Comparison of ENCODE assay signal across 16 cellular contexts in the genomic region with DNA sequence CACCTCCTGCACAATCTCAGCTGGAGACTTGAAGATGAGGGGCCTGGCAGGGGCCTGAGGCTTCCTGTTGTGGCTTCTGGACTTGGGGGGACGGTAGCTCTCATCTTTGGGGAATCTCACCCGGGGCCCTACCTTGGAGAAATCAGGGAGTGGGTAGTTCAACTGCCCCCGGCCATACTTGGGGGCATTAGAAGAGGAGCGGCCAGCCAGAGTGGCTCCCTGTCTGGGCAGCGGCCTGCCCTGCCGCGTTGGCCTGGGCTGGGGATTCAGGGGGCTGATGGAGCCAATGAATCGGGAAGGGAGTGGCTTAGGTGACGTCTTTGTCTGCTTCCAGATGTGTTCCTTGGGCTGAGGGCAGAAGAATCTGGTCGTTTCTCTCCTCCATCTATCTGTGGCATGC. TPM values are rescaled to one million over a fixed set of nuclear protein-coding genes. Genes with fewer than 3 reads are reported as not detected.
A peak's percentile ranks its signal among the peaks of the same experiment; 100 is the strongest.
DNase-seq lines count a peak whose midpoint lies in the region; ATAC-seq and TF ChIP-seq lines count a peak whose summit lies in the region.
"Had no signal": no experiment of that assay in that cellular context is flagged by ENCODE, and none has a peak within 500 bp of the region (broad histone marks: within the 10 kb centered on the region; RNA-seq: fewer than 3 reads in every experiment).

No MANE protein-coding gene starts in this region.

- TF ChIP-seq POLR2A in uterus (IDR thresholded peaks at IDR 0.05): no peak

- H3K9me3 ChIP-seq in uterus (no peaks in the 10 kb centered on the region), SK-N-SH (no peaks in the 10 kb centered on the region)

- WGBS in SK-N-SH (ENCODE audit: low lambda C conversion rate): 80% methylated on average over 2 of the region's 10 CpGs

- H3K4me1 Mint-ChIP-seq in activated CD4-positive, alpha-beta memory T cell treated with anti-CD3 and anti-CD28 coated beads for 36 hours (ENCODE audit: low read depth): peaks cover 84% of the 10 kb centered on the region
- H3K4me1 Mint-ChIP-seq in immature natural killer cell: peaks cover 93 to 95% of the 10 kb centered on the region in 2 donors

- TF ChIP-seq RAD21 in SK-N-SH (IDR thresholded peaks at IDR 0.05; ENCODE audit: low read length): no peak

- peak overlapping the region; percentile 50 to 52 for H3K27ac ChIP-seq in uterus
- no peak overlapping the region for H3K27ac ChIP-seq in SK-N-SH (ENCODE audit: low read depth in 2 of 2, low read length in 1 of 2)
- H3K27ac ChIP-seq: SK-N-MC had no signal

- intact Hi-C loops in activated CD4-positive, alpha-beta memory T cell treated with anti-CD3 and anti-CD28 coated beads for 36 hours (cut with micrococcal nuclease): no loop called here
- intact Hi-C loops in uterus (cut with DNase I; ENCODE audit: low total_unique reads): no loop called here

- no peaks in the 10 kb centered on the region for H3K9me3 Mint-ChIP-seq in activated CD4-positive, alpha-beta memory T cell treated with anti-CD3 and anti-CD28 coated beads for 36 hours
- H3K9me3 Mint-ChIP-seq in immature natural killer cell: no peaks in the 10 kb centered on the region

- no peak overlapping the region for H3K4me2 ChIP-seq in SK-N-SH

- H2AFZ ChIP-seq in SK-N-SH (ENCODE audit: low read depth): no peak overlapping the region

- no peak for ATAC-seq in HG02571 (IDR thresholded peaks at IDR 0.05; ENCODE audit: unreplicated experiment)
- no peak for ATAC-seq in GM19351 (IDR thresholded peaks at IDR 0.05; ENCODE audit: unreplicated experiment)

- H3K79me2 ChIP-seq in SK-N-SH (ENCODE audit: insufficient read depth): no peaks in the 10 kb centered on the region

- POLR2A ChIA-PET in activated CD4-positive, alpha-beta memory T cell treated with anti-CD3 and anti-CD28 coated beads for 36 hours (lab: Charles Lee): interaction anchor here (0.9 to 1.8 kb wide), 2 partner anchors 9 to 11 kb away, joined by 4 to 9 read pairs; no protein-coding TSS in a partner anchor
- POLR2A ChIA-PET in SK-N-SH (lab: Yijun Ruan, JAX): no interaction called here

- TF ChIP-seq EP300 in SK-N-SH (IDR thresholded peaks at IDR 0.05; ENCODE audit: borderline replicate concordance in 1 of 2, low read depth in 1 of 2, low read length in 1 of 2): no peak

- H3K4me3 ChIP-seq in uterus (no peak overlapping the region), SK-N-SH (ENCODE audit: low read depth in 2 of 2, low read length in 1 of 2) (no peak overlapping the region)
- H3K4me3 ChIP-seq: SK-N-MC had no signal

- no peaks in the 10 kb centered on the region for H4K20me1 ChIP-seq in SK-N-SH (ENCODE audit: insufficient read depth)

- TF ChIP-seq CTCF in uterus (IDR thresholded peaks at IDR 0.05): no peak
- TF ChIP-seq CTCF in SK-N-SH (IDR thresholded peaks at IDR 0.05): no peak

- H3K36me3 Mint-ChIP-seq in activated CD4-positive, alpha-beta memory T cell treated with anti-CD3 and anti-CD28 coated beads for 36 hours: peaks cover 72% of the 10 kb centered on the region
- H3K36me3 Mint-ChIP-seq in immature natural killer cell: peaks cover 43 to 75% (median 53%) of the 10 kb centered on the region in 3 donors

- CTCF ChIA-PET in activated CD4-positive, alpha-beta memory T cell treated with anti-CD3 and anti-CD28 coated beads for 36 hours (lab: Charles Lee): interaction anchor here (1.2 kb wide), 1 partner anchor 28 kb away, joined by 3 read pairs; no protein-coding TSS in a partner anchor
- CTCF ChIA-PET in SK-N-SH (lab: Yijun Ruan, JAX): interaction anchor here (1.0 to 1.2 kb wide), 2 partner anchors 9 to 294 kb away, joined by 3 to 4 read pairs; no protein-coding TSS in a partner anchor

- H3K4me1 ChIP-seq in uterus (peaks cover 5 to 30% of the 10 kb centered on the region in 2 donors), SK-N-SH (ENCODE audit: control insufficient read depth in 1 of 2, insufficient read depth in 2 of 2, low read depth in 1 of 2, low read length in 1 of 2) (peaks cover 0 to 10% of the 10 kb centered on the region in 2 experiments; a peak in 1 of 4 replicates)

- H3K27ac Mint-ChIP-seq in activated CD4-positive, alpha-beta memory T cell treated with anti-CD3 and anti-CD28 coated beads for 36 hours: peak overlapping the region; percentile 63
- H3K27ac Mint-ChIP-seq in immature natural killer cell: peak overlapping the region; percentile 90 to 100 (median 99)

- no peak overlapping the region for H3K4me3 Mint-ChIP-seq in activated CD4-positive, alpha-beta memory T cell treated with anti-CD3 and anti-CD28 coated beads for 36 hours
- peak overlapping the region; percentile 38 to 53 (median 48) for H3K4me3 Mint-ChIP-seq in immature natural killer cell

- H3F3A ChIP-seq in SK-N-SH (replicated peaks; ENCODE audit: insufficient read depth): no peaks in the 10 kb centered on the region

- DNase-seq in activated effector memory CD4-positive, alpha-beta T cell treated with anti-CD3 and anti-CD28 coated beads, Interleukin-2, amount 50 U/mL, for 16 hours: peak; percentile 59
- no peak for DNase-seq in activated effector memory CD4-positive, alpha-beta T cell treated with Interleukin-2 at 50 U/mL for 16 hours
- DNase-seq in activated CD4-positive, alpha-beta memory T cell treated with anti-CD3 and anti-CD28 coated beads for 36 hours: no peak
- DNase-seq in immature natural killer cell (no peak), uterus (no peak), SK-N-SH (no peak)
- DNase-seq: activated T-cell treated with anti-CD3 and anti-CD28 coated beads, Interleukin-2, amount 50 U/mL, for 1 hour; hypothalamus; NCI-H1436 treated with DMSO at 0.1 percent for 48 hours had no signal

- H3K27me3 ChIP-seq in uterus (no peaks in the 10 kb centered on the region), SK-N-SH (ENCODE audit: insufficient read depth) (no peaks in the 10 kb centered on the region)

- no peaks in the 10 kb centered on the region for H3K27me3 Mint-ChIP-seq in activated CD4-positive, alpha-beta memory T cell treated with anti-CD3 and anti-CD28 coated beads for 36 hours
- H3K27me3 Mint-ChIP-seq in immature natural killer cell (ENCODE audit: low read depth in 3 of 3): peaks cover 35 to 66% (median 65%) of the 10 kb centered on the region in 3 donors

- H3K36me3 ChIP-seq in uterus (no peaks in the 10 kb centered on the region), SK-N-SH (replicated peaks in 1 of 2; ENCODE audit: control insufficient read depth in 1 of 2, insufficient read depth in 2 of 2, low read length in 1 of 2) (no peaks in the 10 kb centered on the region)

- no peak overlapping the region for H3K9ac ChIP-seq in SK-N-SH

- H3K9me2 ChIP-seq in SK-N-SH: no peaks in the 10 kb centered on the region

TF ChIP-seq in SK-N-SH, 30 proteins besides CTCF, POLR2A, EP300 and RAD21:
- TF ChIP-seq CHD2 (IDR thresholded peaks at IDR 0.05; ENCODE audit: low read length, partially characterized antibody) (no peak), GATA2 (CRISPR knock-in tag; IDR thresholded peaks at IDR 0.05) (no peak), SMC3 (IDR thresholded peaks at IDR 0.05; ENCODE audit: low read depth, low read length) (no peak), FOXJ3 (CRISPR knock-in tag; IDR thresholded peaks at IDR 0.05) (no peak), RFX5 (IDR thresholded peaks at IDR 0.05; ENCODE audit: low read length) (no peak), JUND (IDR thresholded peaks at IDR 0.05) (no peak), NFIC (IDR thresholded peaks at IDR 0.05; ENCODE audit: borderline replicate concordance) (no peak), FOSL2 (IDR thresholded peaks at IDR 0.05; ENCODE audit: borderline replicate concordance, low read depth) (no peak), TEAD4 (IDR thresholded peaks at IDR 0.05; ENCODE audit: borderline replicate concordance, insufficient read depth) (no peak), YY1 (IDR thresholded peaks at IDR 0.05; ENCODE audit: low read depth) (no peak)
- TF ChIP-seq, protein P1, sequence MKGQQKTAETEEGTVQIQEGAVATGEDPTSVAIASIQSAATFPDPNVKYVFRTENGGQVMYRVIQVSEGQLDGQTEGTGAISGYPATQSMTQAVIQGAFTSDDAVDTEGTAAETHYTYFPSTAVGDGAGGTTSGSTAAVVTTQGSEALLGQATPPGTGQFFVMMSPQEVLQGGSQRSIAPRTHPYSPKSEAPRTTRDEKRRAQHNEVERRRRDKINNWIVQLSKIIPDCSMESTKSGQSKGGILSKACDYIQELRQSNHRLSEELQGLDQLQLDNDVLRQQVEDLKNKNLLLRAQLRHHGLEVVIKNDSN (IDR thresholded peaks at IDR 0.05; ENCODE audit: borderline replicate concordance, low read depth): no peak
- TF ChIP-seq, protein P2, sequence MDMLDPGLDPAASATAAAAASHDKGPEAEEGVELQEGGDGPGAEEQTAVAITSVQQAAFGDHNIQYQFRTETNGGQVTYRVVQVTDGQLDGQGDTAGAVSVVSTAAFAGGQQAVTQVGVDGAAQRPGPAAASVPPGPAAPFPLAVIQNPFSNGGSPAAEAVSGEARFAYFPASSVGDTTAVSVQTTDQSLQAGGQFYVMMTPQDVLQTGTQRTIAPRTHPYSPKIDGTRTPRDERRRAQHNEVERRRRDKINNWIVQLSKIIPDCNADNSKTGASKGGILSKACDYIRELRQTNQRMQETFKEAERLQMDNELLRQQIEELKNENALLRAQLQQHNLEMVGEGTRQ (IDR thresholded peaks at IDR 0.05; ENCODE audit: borderline replicate concordance, low read depth, low read length): no peak

RNA-seq across cellular contexts. Expression of a gene that starts 11.2 kb away (rescaled TPM):
- total RNA-seq in activated CD4-positive, alpha-beta memory T cell treated with anti-CD3 and anti-CD28 coated beads for 36 hours: 100 to 1,000 TPM; 127 to 130 TPM
- 10 to 100 TPM in 2 of 3 donors, 1 to 10 TPM in 1; 4.0 to 56.3 (median 13.8) TPM for polyA plus RNA-seq in immature natural killer cell
- total RNA-seq in uterus: 100 to 1,000 TPM in 1 of 4 donors, 10 to 100 TPM in 3; 24.1 to 123 (median 34.3) TPM
- 0.70 and 0.84 TPM in 2 replicates for polyA plus RNA-seq in SK-N-SH (2012; rRNA removed)
- polyA plus RNA-seq in SK-N-SH (2012; cell fraction: cytosol; rRNA removed): 0.28 and 0.55 TPM in 2 replicates
- 2.4 and 3.0 TPM in 2 replicates for polyA plus RNA-seq in SK-N-SH (2012; cell fraction: nucleus; rRNA removed)

RNA-seq across cellular contexts. Expression of a gene that starts 46.9 kb away (rescaled TPM):
- total RNA-seq in activated CD4-positive, alpha-beta memory T cell treated with anti-CD3 and anti-CD28 coated beads for 36 hours: not detected
- polyA plus RNA-seq in immature natural killer cell (not detected), SK-N-SH (2012; rRNA removed) (not detected in 2 replicates)
- total RNA-seq in uterus: 1 to 10 TPM in 1 of 4 donors, not detected in 3; 1.2 TPM
- not detected in 2 replicates for polyA plus RNA-seq in SK-N-SH (2012; cell fraction: cytosol; rRNA removed)
- not detected in 2 replicates for polyA plus RNA-seq in SK-N-SH (2012; cell fraction: nucleus; rRNA removed)
- total RNA-seq: dermis microvascular lymphatic vessel endothelial cell, LHCN-M2, temporal lobe had no signal
- polyA plus RNA-seq: AG04450 had no signal

RNA-seq across cellular contexts. Expression of a gene that starts 53.7 kb away (rescaled TPM):
- total RNA-seq in activated CD4-positive, alpha-beta memory T cell treated with anti-CD3 and anti-CD28 coated beads for 36 hours: not detected
- not detected for polyA plus RNA-seq in immature natural killer cell
- total RNA-seq in uterus: 1 to 10 TPM in 2 of 4 donors, not detected in 2; 1.9 to 2.4 TPM
- polyA plus RNA-seq in SK-N-SH (2012; rRNA removed): not detected in 2 replicates
- polyA plus RNA-seq in SK-N-SH (2012; cell fraction: cytosol; rRNA removed): not detected in 2 replicates
- not detected in 2 replicates for polyA plus RNA-seq in SK-N-SH (2012; cell fraction: nucleus; rRNA removed)
- total RNA-seq: dermis microvascular lymphatic vessel endothelial cell, LHCN-M2, temporal lobe had no signal

Comparison
In these comparisons a context has a peak if more than half of its experiments do, and no peak if none do; other contexts are left out.
1. H3K27ac ChIP-seq: peak in uterus (2 of 2); none in SK-N-SH (0 of 2).